13 cellular contexts compared by ENCODE assay signal in genomic region chr18:25310045-25310444, GRCh38. TPM values are rescaled to one million over a fixed set of nuclear protein-coding genes. Genes with fewer than 3 reads are reported as not detected.
DNase-seq lines count a peak whose midpoint lies in the region; ATAC-seq and TF ChIP-seq lines count a peak whose summit lies in the region.
"Had no signal": no experiment of that assay in that cellular context is flagged by ENCODE, and none has a peak within 500 bp of the region (broad histone marks: within the 10 kb centered on the region; RNA-seq: fewer than 3 reads in every experiment).

No MANE protein-coding gene starts in this region.

- no peak for DNase-seq in heart right ventricle
- DNase-seq in Right ventricle myocardium superior = no peak
- peak; percentile 38 for DNase-seq in OCI-LY7 (ENCODE audit: low spot score)
- peak; percentile 27 for DNase-seq in epithelial cell of proximal tubule (ENCODE audit: low read depth)
- no peak for DNase-seq in upper lobe of right lung
- DNase-seq in activated T-helper 1 cell treated with anti-CD3 and anti-CD28 coated beads, Interleukin-12 subunit alpha, Interleukin-12 subunit beta, Interleukin-2, Interleukin-4 antibody, amounts not matched to agents 30 ng/mL and 10 ng/mL and 1 ng/mL, durations not matched to agents 14 hours and 24 hours and 36 hours (ENCODE audit: low spot score) = no peak
- DNase-seq: NCI-H345, occipital lobe, WERI-Rb-1 had no signal

- no TSS peak for BruUV-seq in OCI-LY7 (replicated peaks; lab: Mats Ljungman, UMichigan)

- no peaks in the 10 kb centered on the region for H3K9me3 ChIP-seq in heart right ventricle
- no peaks in the 10 kb centered on the region for H3K9me3 ChIP-seq in OCI-LY7 (ENCODE audit: low read length)
- no peaks in the 10 kb centered on the region for H3K9me3 ChIP-seq in upper lobe of right lung

- H3K27me3 Mint-ChIP-seq in activated T-helper 1 cell treated with anti-CD3 and anti-CD28 coated beads, Interleukin-12 subunit alpha, Interleukin-12 subunit beta, Interleukin-2, Interleukin-4 antibody, amounts not matched to agents 30 ng/mL and 10 ng/mL and 1 ng/mL, durations not matched to agents 14 hours and 24 hours and 36 hours (ENCODE audit: insufficient read depth) = peaks cover 2% of the 10 kb centered on the region

- H3K4me1 Mint-ChIP-seq in activated T-helper 1 cell treated with anti-CD3 and anti-CD28 coated beads, Interleukin-12 subunit alpha, Interleukin-12 subunit beta, Interleukin-2, Interleukin-4 antibody, amounts not matched to agents 30 ng/mL and 10 ng/mL and 1 ng/mL, durations not matched to agents 14 hours and 24 hours and 36 hours (ENCODE audit: low read depth) = no peaks in the 10 kb centered on the region
- H3K4me1 Mint-ChIP-seq: B cell had no signal

- intact Hi-C loops in heart right ventricle (cut with DNase I) = loop anchor here in 2 of 10 donors (5.0 kb wide), 2 partner anchors 37 to 417 kb away; no protein-coding TSS in a partner anchor
- intact Hi-C loops in Right ventricle myocardium superior (cut with DNase I) = no loop called here
- intact Hi-C loops in OCI-LY7 (cut with micrococcal nuclease; ENCODE audit: unreplicated experiment) = no loop called here
- intact Hi-C loops in upper lobe of right lung (cut with DNase I) = no loop called here
- intact Hi-C loops in activated T-helper 1 cell treated with anti-CD3 and anti-CD28 coated beads, Interleukin-12 subunit alpha, Interleukin-12 subunit beta, Interleukin-2, Interleukin-4 antibody, amounts not matched to agents 30 ng/mL and 10 ng/mL and 1 ng/mL, durations not matched to agents 14 hours and 24 hours and 36 hours (cut with micrococcal nuclease) = no loop called here

- H3K36me3 Mint-ChIP-seq in activated T-helper 1 cell treated with anti-CD3 and anti-CD28 coated beads, Interleukin-12 subunit alpha, Interleukin-12 subunit beta, Interleukin-2, Interleukin-4 antibody, amounts not matched to agents 30 ng/mL and 10 ng/mL and 1 ng/mL, durations not matched to agents 14 hours and 24 hours and 36 hours (ENCODE audit: low read depth) = no peaks in the 10 kb centered on the region
- H3K36me3 Mint-ChIP-seq: activated naive CD8-positive, alpha-beta T cell had no signal

- peak in 5 of 9 donors; percentile 29 to 53 (median 35) for TF ChIP-seq CTCF in heart right ventricle (IDR thresholded peaks at IDR 0.05)
- TF ChIP-seq CTCF in OCI-LY7 (conservative IDR thresholded peaks at IDR 0.05; ENCODE audit: low read length) = peak; percentile 78
- peak; percentile 34 for TF ChIP-seq CTCF in epithelial cell of proximal tubule (conservative IDR thresholded peaks at IDR 0.05; ENCODE audit: low read depth, low read length)
- TF ChIP-seq CTCF in upper lobe of right lung (IDR thresholded peaks at IDR 0.05) = peak; percentile 19

- H3K27me3 ChIP-seq in heart right ventricle = no peaks in the 10 kb centered on the region
- H3K27me3 ChIP-seq in upper lobe of right lung = no peaks in the 10 kb centered on the region

- H3K27ac ChIP-seq in heart right ventricle = no peak overlapping the region
- no peak overlapping the region for H3K27ac ChIP-seq in OCI-LY7 (ENCODE audit: low read depth, low read length, poor library complexity, severe bottlenecking)
- H3K27ac ChIP-seq in upper lobe of right lung = no peak overlapping the region
- H3K27ac ChIP-seq: WERI-Rb-1 had no signal

- CTCF ChIA-PET in OCI-LY7 (lab: Charles Lee; ENCODE audit: unreplicated experiment) = no interaction called here

- no peaks in the 10 kb centered on the region for H3K79me2 ChIP-seq in OCI-LY7 (ENCODE audit: insufficient read depth, low read depth, low read length)

- H3K4me2 ChIP-seq in OCI-LY7 (ENCODE audit: low read length) = no peak overlapping the region

- POLR2A ChIA-PET in OCI-LY7 (lab: Charles Lee) = interaction anchor here (0.6 to 0.7 kb wide), 2 partner anchors 22 to 152 kb away, joined by 3 to 7 read pairs; no protein-coding TSS in a partner anchor

- H3K36me3 ChIP-seq in heart right ventricle (no peaks in the 10 kb centered on the region), OCI-LY7 (ENCODE audit: insufficient read depth, low read length) (no peaks in the 10 kb centered on the region), upper lobe of right lung (no peaks in the 10 kb centered on the region)
- H3K36me3 ChIP-seq: WERI-Rb-1 had no signal

- H3K4me3 Mint-ChIP-seq in activated T-helper 1 cell treated with anti-CD3 and anti-CD28 coated beads, Interleukin-12 subunit alpha, Interleukin-12 subunit beta, Interleukin-2, Interleukin-4 antibody, amounts not matched to agents 30 ng/mL and 10 ng/mL and 1 ng/mL, durations not matched to agents 14 hours and 24 hours and 36 hours = no peak overlapping the region
- H3K4me3 Mint-ChIP-seq: activated naive CD8-positive, alpha-beta T cell; B cell had no signal

- H4K20me1 ChIP-seq in OCI-LY7 (ENCODE audit: insufficient read depth, low read length) = no peaks in the 10 kb centered on the region

- no peaks in the 10 kb centered on the region for H3K9me2 ChIP-seq in OCI-LY7 (ENCODE audit: insufficient read depth, low read length)

- no peak overlapping the region for H3K27ac Mint-ChIP-seq in activated T-helper 1 cell treated with anti-CD3 and anti-CD28 coated beads, Interleukin-12 subunit alpha, Interleukin-12 subunit beta, Interleukin-2, Interleukin-4 antibody, amounts not matched to agents 30 ng/mL and 10 ng/mL and 1 ng/mL, durations not matched to agents 14 hours and 24 hours and 36 hours
- H3K27ac Mint-ChIP-seq: activated naive CD8-positive, alpha-beta T cell; B cell had no signal

- H3K4me3 ChIP-seq in heart right ventricle = no peak overlapping the region
- H3K4me3 ChIP-seq in OCI-LY7 (ENCODE audit: low read depth, low read length, poor library complexity, severe bottlenecking) = no peak overlapping the region
- H3K4me3 ChIP-seq in epithelial cell of proximal tubule (ENCODE audit: low read depth, low read length) = no peak overlapping the region
- H3K4me3 ChIP-seq in upper lobe of right lung = no peak overlapping the region

- no peak for ATAC-seq in heart right ventricle
- no peak for ATAC-seq in Right ventricle myocardium superior (ENCODE audit: poor library complexity)
- ATAC-seq in upper lobe of right lung = no peak
- ATAC-seq in HG02973 (IDR thresholded peaks at IDR 0.05; ENCODE audit: unreplicated experiment) = no peak
- ATAC-seq in HG03135 (IDR thresholded peaks at IDR 0.05; ENCODE audit: unreplicated experiment) = no peak

- H3K9me3 Mint-ChIP-seq in activated T-helper 1 cell treated with anti-CD3 and anti-CD28 coated beads, Interleukin-12 subunit alpha, Interleukin-12 subunit beta, Interleukin-2, Interleukin-4 antibody, amounts not matched to agents 30 ng/mL and 10 ng/mL and 1 ng/mL, durations not matched to agents 14 hours and 24 hours and 36 hours = no peaks in the 10 kb centered on the region

- H3K4me1 ChIP-seq in heart right ventricle (peaks cover 0 to 12% (median 6%) of the 10 kb centered on the region in 9 donors), OCI-LY7 (ENCODE audit: insufficient read depth, low read length, poor library complexity, severe bottlenecking) (no peaks in the 10 kb centered on the region), upper lobe of right lung (no peaks in the 10 kb centered on the region)

- no peak overlapping the region for H2AFZ ChIP-seq in OCI-LY7 (ENCODE audit: low read length)

RNA-seq across cellular contexts. Expression of gene ZNF521, which starts 41.9 kb away (rescaled TPM):
- total RNA-seq in heart right ventricle (10 to 100 TPM; 10.5 to 26.4 (median 15.9) TPM), Right ventricle myocardium superior (24.5 TPM), OCI-LY7 (2022) (2.8 and 4.0 TPM in 2 replicates), epithelial cell of proximal tubule (2.0 and 12.2 TPM in 2 replicates), upper lobe of right lung (25.0 TPM)
- polyA plus RNA-seq in heart right ventricle = 1 to 10 TPM; 3.3 to 4.9 TPM
- total RNA-seq in OCI-LY7 (2014; rRNA removed; shearing (Covaris generic)) = 0.18 and 0.85 TPM in 2 replicates
- not detected in 2 replicates for total RNA-seq in activated T-helper 1 cell treated with anti-CD3 and anti-CD28 coated beads, Interleukin-12 subunit alpha, Interleukin-12 subunit beta, Interleukin-2, Interleukin-4 antibody, amounts not matched to agents 30 ng/mL and 10 ng/mL and 1 ng/mL, durations not matched to agents 14 hours and 24 hours and 36 hours

Comparison
In these comparisons a context has a peak if more than half of its experiments do, and no peak if none do; other contexts are left out.
1. DNase-seq: peak in OCI-LY7 (single experiment) and epithelial cell of proximal tubule (single experiment); none in heart right ventricle (0 of 2), Right ventricle myocardium superior (single experiment), upper lobe of right lung (single experiment) and activated T-helper 1 cell treated with anti-CD3 and anti-CD28 coated beads, Interleukin-12 subunit alpha, Interleukin-12 subunit beta, Interleukin-2, Interleukin-4 antibody, amounts not matched to agents 30 ng/mL and 10 ng/mL and 1 ng/mL, durations not matched to agents 14 hours and 24 hours and 36 hours (single experiment).
2. CTCF ChIP-seq: peak in every context shown above with its lines; median percentile 78 in OCI-LY7; 35 in heart right ventricle; 34 in epithelial cell of proximal tubule; 19 in upper lobe of right lung.